Comparison of ENCODE assay signal across 12 cellular contexts in genomic region chrX:22095306-22095705, GRCh38.
A peak's percentile ranks its signal among the peaks of the same experiment; 100 is the strongest.
DNase-seq lines count a peak whose midpoint lies in the region; ATAC-seq and TF ChIP-seq lines count a peak whose summit lies in the region.
"Had no signal": no experiment of that assay in that cellular context is flagged by ENCODE, and none has a peak within 500 bp of the region (broad histone marks: within the 10 kb centered on the region; RNA-seq: fewer than 3 reads in every experiment).

No MANE protein-coding gene starts in this region.

- DNase-seq in GM03348 (ENCODE audit: low spot score) (peak; percentile 46), choroid plexus epithelial cell (ENCODE audit: low read depth) (peak; percentile 62), iPS-NIHi7 (ENCODE audit: extremely low spot score) (peak; percentile 53), sciatic nerve (ENCODE audit: low spot score) (peak; percentile 57), erythroblast (lab: John Stamatoyannopoulos, UW) (no peak), DMS53 (lab: John Stamatoyannopoulos, UW) (no peak)
- DNase-seq in activated CD8-positive, alpha-beta memory T cell treated with anti-CD3 and anti-CD28 coated beads, Interleukin-2, amount 50 U/mL, for 4 hours: no peak
- DNase-seq: BE2C; effector memory CD4-positive, alpha-beta T cell; stimulated activated CD4-positive, alpha-beta T cell treated with anti-CD3 and anti-CD28 coated beads, Interleukin-12 subunit alpha, Interleukin-12 subunit beta, amount 100 ng/mL, for 4 hours; T1000 had no signal

- ATAC-seq in sciatic nerve (peak; percentile 90), GM18870 (IDR thresholded peaks at IDR 0.05; ENCODE audit: unreplicated experiment) (no peak)

- no peak overlapping the region for H3K4me3 ChIP-seq in choroid plexus epithelial cell (ENCODE audit: low read depth, low read length)

- no peak for TF ChIP-seq CTCF in choroid plexus epithelial cell (conservative IDR thresholded peaks at IDR 0.05; ENCODE audit: low read depth, low read length)

- no peak for TF ChIP-seq POLR2A in erythroblast (IDR thresholded peaks at IDR 0.05; ENCODE audit: low read length)

- intact Hi-C loops in sciatic nerve (cut with DNase I): no loop called here

Comparison
In these comparisons a context has a peak if more than half of its experiments do, and no peak if none do; other contexts are left out.
1. DNase-seq: peak in GM03348 (single experiment), choroid plexus epithelial cell (single experiment), iPS-NIHi7 (single experiment) and sciatic nerve (single experiment); none in activated CD8-positive, alpha-beta memory T cell treated with anti-CD3 and anti-CD28 coated beads, Interleukin-2, amount 50 U/mL, for 4 hours (single experiment), erythroblast (0 of 2) and DMS53 (single experiment).